In genomic region chr21:46606427-46606813, GRCh38 we compare ENCODE assay signal across 15 cellular contexts. TPM values are rescaled to one million over a fixed set of nuclear protein-coding genes. Genes with fewer than 3 reads are reported as not detected.
A peak's percentile ranks its signal among the peaks of the same experiment; 100 is the strongest.
DNase-seq lines count a peak whose midpoint lies in the region; ATAC-seq, FAIRE-seq and TF ChIP-seq lines count a peak whose summit lies in the region.
"Had no signal": no experiment of that assay in that cellular context is flagged by ENCODE, and none has a peak within 500 bp of the region (broad histone marks: within the 10 kb centered on the region; RNA-seq: fewer than 3 reads in every experiment).

No MANE protein-coding gene starts in this region.

- no peaks in the 10 kb centered on the region for H3K27me3 ChIP-seq in gastroesophageal sphincter
- H3K27me3 ChIP-seq in thymus (ENCODE audit: control insufficient read depth, insufficient read depth): no peaks in the 10 kb centered on the region
- H3K27me3 ChIP-seq in neural progenitor cell: no peaks in the 10 kb centered on the region
- H3K27me3 ChIP-seq: ovary had no signal

- no peak for TF ChIP-seq CTCF in gastroesophageal sphincter (IDR thresholded peaks at IDR 0.05)
- no peak for TF ChIP-seq CTCF in neural progenitor cell (IDR thresholded peaks at IDR 0.05)

- no peaks in the 10 kb centered on the region for H3K79me2 ChIP-seq in neural progenitor cell (ENCODE audit: low read depth)

- no peak overlapping the region for H3K9ac ChIP-seq in neural progenitor cell

- H3K4me2 ChIP-seq in neural progenitor cell: no peak overlapping the region

- TF ChIP-seq EP300 in gastroesophageal sphincter (IDR thresholded peaks at IDR 0.05): no peak

- H3K36me3 Mint-ChIP-seq in activated naive CD8-positive, alpha-beta T cell: peaks cover 4% of the 10 kb centered on the region
- no peaks in the 10 kb centered on the region for H3K36me3 Mint-ChIP-seq in activated naive CD8-positive, alpha-beta T cell treated with anti-CD3 and anti-CD28 coated beads, Interleukin-2, amount 50 U/mL, for 24 hours (ENCODE audit: low read depth)
- H3K36me3 Mint-ChIP-seq in neural progenitor cell: peaks cover 3% of the 10 kb centered on the region
- H3K36me3 Mint-ChIP-seq: WTC11 had no signal

- ATAC-seq in activated naive CD8-positive, alpha-beta T cell treated with anti-CD3 and anti-CD28 coated beads, Interleukin-2, amount 50 U/mL, for 24 hours: no peak
- no peak for ATAC-seq in gastroesophageal sphincter
- ATAC-seq: WTC11 had no signal

- H3K4me3 ChIP-seq in gastroesophageal sphincter (no peak overlapping the region), thymus (ENCODE audit: low read length) (no peak overlapping the region), neural progenitor cell (no peak overlapping the region)
- H3K4me3 ChIP-seq: ovary had no signal

- H3F3A ChIP-seq in neural progenitor cell (ENCODE audit: low read depth): peaks cover 10% of the 10 kb centered on the region

- no peaks in the 10 kb centered on the region for H4K20me1 ChIP-seq in neural progenitor cell (ENCODE audit: low read depth)

- no peak for FAIRE-seq in GM12892 (lab: Jason Lieb, UNC)

- H3K4me1 ChIP-seq in gastroesophageal sphincter: peaks cover 0 to 14% (median 0%) of the 10 kb centered on the region in 3 donors
- H3K4me1 ChIP-seq in thymus (ENCODE audit: control insufficient read depth, insufficient read depth, low read length): peaks cover 16% of the 10 kb centered on the region
- H3K4me1 ChIP-seq in neural progenitor cell: peaks cover 22% of the 10 kb centered on the region

- no peaks in the 10 kb centered on the region for H3K36me3 ChIP-seq in KOPT-K1 (ENCODE audit: insufficient read depth, low read length)
- H3K36me3 ChIP-seq in gastroesophageal sphincter: no peaks in the 10 kb centered on the region
- H3K36me3 ChIP-seq in thymus (ENCODE audit: control insufficient read depth, insufficient read depth): no peaks in the 10 kb centered on the region
- H3K36me3 ChIP-seq in neural progenitor cell: no peaks in the 10 kb centered on the region
- H3K36me3 ChIP-seq: ovary had no signal

- H3K9me3 Mint-ChIP-seq in activated naive CD8-positive, alpha-beta T cell (ENCODE audit: low read depth): no peaks in the 10 kb centered on the region
- H3K9me3 Mint-ChIP-seq in activated naive CD8-positive, alpha-beta T cell treated with anti-CD3 and anti-CD28 coated beads, Interleukin-2, amount 50 U/mL, for 24 hours: no peaks in the 10 kb centered on the region
- peaks cover 26% of the 10 kb centered on the region for H3K9me3 Mint-ChIP-seq in neural progenitor cell
- H3K9me3 Mint-ChIP-seq: activated T-helper 2 cell treated with anti-CD3 and anti-CD28 coated beads, Interferon-gamma antibody, Interleukin-2, Interleukin-4, amounts not matched to agents 10 μg/mL and 5 μg/mL and 100 μg/mL, durations not matched to agents 14 hours and 24 hours and 36 hours had no signal

- TF ChIP-seq POLR2A in gastroesophageal sphincter (IDR thresholded peaks at IDR 0.05) (no peak), GM12892 (IDR thresholded peaks at IDR 0.05; ENCODE audit: low read depth, low read length) (no peak)

- no peaks in the 10 kb centered on the region for H3K27me3 Mint-ChIP-seq in activated naive CD8-positive, alpha-beta T cell
- no peaks in the 10 kb centered on the region for H3K27me3 Mint-ChIP-seq in activated naive CD8-positive, alpha-beta T cell treated with anti-CD3 and anti-CD28 coated beads, Interleukin-2, amount 50 U/mL, for 24 hours
- H3K27me3 Mint-ChIP-seq in neural progenitor cell (ENCODE audit: insufficient read depth, low read depth): peaks cover 7% of the 10 kb centered on the region

- H3K9me3 ChIP-seq in KOPT-K1 (ENCODE audit: insufficient read depth, low read length, poor library complexity, severe bottlenecking) (no peaks in the 10 kb centered on the region), gastroesophageal sphincter (peaks cover 0 to 12% (median 0%) of the 10 kb centered on the region in 3 donors), thymus (ENCODE audit: control insufficient read depth) (peaks cover 2% of the 10 kb centered on the region), neural progenitor cell (ENCODE audit: low read depth) (no peaks in the 10 kb centered on the region)

- peaks cover 73% of the 10 kb centered on the region for H3K4me1 Mint-ChIP-seq in activated naive CD8-positive, alpha-beta T cell (ENCODE audit: low read depth)
- H3K4me1 Mint-ChIP-seq in activated naive CD8-positive, alpha-beta T cell treated with anti-CD3 and anti-CD28 coated beads, Interleukin-2, amount 50 U/mL, for 24 hours: peaks cover 32% of the 10 kb centered on the region
- H3K4me1 Mint-ChIP-seq in neural progenitor cell: peaks cover 48% of the 10 kb centered on the region

- peak overlapping the region; percentile 87 for H3K27ac Mint-ChIP-seq in activated naive CD8-positive, alpha-beta T cell
- no peak overlapping the region for H3K27ac Mint-ChIP-seq in activated naive CD8-positive, alpha-beta T cell treated with anti-CD3 and anti-CD28 coated beads, Interleukin-2, amount 50 U/mL, for 24 hours
- H3K27ac Mint-ChIP-seq in neural progenitor cell: no peak overlapping the region
- H3K27ac Mint-ChIP-seq: activated T-helper 2 cell treated with anti-CD3 and anti-CD28 coated beads, Interferon-gamma antibody, Interleukin-2, Interleukin-4, amounts not matched to agents 10 μg/mL and 5 μg/mL and 100 μg/mL, durations not matched to agents 14 hours and 24 hours and 36 hours; memory B cell; WTC11 had no signal

- 45 to 79% methylated on average over 2 of the region's 7 CpGs for WGBS in gastroesophageal sphincter (ENCODE audit: low coverage in 1 of 2), 2 donors
- WGBS in thymus: 42% methylated on average over 7 of the region's 7 CpGs

- no peak for DNase-seq in activated naive CD8-positive, alpha-beta T cell treated with anti-CD3 and anti-CD28 coated beads, Interleukin-2, amount 50 U/mL, for 24 hours
- DNase-seq in GM12892 (ENCODE audit: insufficient read length): no peak
- no peak for DNase-seq in activated gamma-delta T cell treated with Interleukin-2 at 50 U/mL for 16 hours
- no peak for DNase-seq in neural progenitor cell (ENCODE audit: low spot score)
- DNase-seq: DMS53, erythroblast, NCI-H2081 treated with DMSO at 0.1 percent for 48 hours, ovary had no signal

- H2AFZ ChIP-seq in neural progenitor cell (replicated peaks): no peak overlapping the region

- peak overlapping the region; percentile 57 for H3K27ac ChIP-seq in KOPT-K1 (ENCODE audit: low read depth, low read length, poor library complexity, severe bottlenecking)
- peak overlapping the region in 3 of 4 donors; percentile 50 to 57 (median 52) for H3K27ac ChIP-seq in gastroesophageal sphincter
- peak overlapping the region; percentile 58 for H3K27ac ChIP-seq in thymus (ENCODE audit: low read depth)
- no peak overlapping the region for H3K27ac ChIP-seq in neural progenitor cell
- H3K27ac ChIP-seq: ovary had no signal

- peak overlapping the region; percentile 73 for H3K4me3 Mint-ChIP-seq in activated naive CD8-positive, alpha-beta T cell
- no peak overlapping the region for H3K4me3 Mint-ChIP-seq in activated naive CD8-positive, alpha-beta T cell treated with anti-CD3 and anti-CD28 coated beads, Interleukin-2, amount 50 U/mL, for 24 hours
- H3K4me3 Mint-ChIP-seq in neural progenitor cell: no peak overlapping the region
- H3K4me3 Mint-ChIP-seq: memory B cell, WTC11 had no signal

RNA-seq across cellular contexts. Expression of gene S100B, which starts 1.5 kb away (rescaled TPM):
- total RNA-seq in gastroesophageal sphincter (10 to 100 TPM; 22.6 to 31.6 (median 27.7) TPM), neural progenitor cell (ENCODE audit: low replicate concordance) (0.60 and 1.0 TPM in 2 replicates)
- polyA plus RNA-seq in thymus: 46.3 TPM
- not detected for polyA plus RNA-seq in GM12892 (2012; ENCODE audit: missing spikeins)
- total RNA-seq: activated T-helper 2 cell treated with anti-CD3 and anti-CD28 coated beads, Interferon-gamma antibody, Interleukin-2, Interleukin-4, amounts not matched to agents 10 μg/mL and 5 μg/mL and 100 μg/mL, durations not matched to agents 14 hours and 24 hours and 36 hours had no signal

RNA-seq across cellular contexts. Expression of gene PRMT2, which starts 29.1 kb away (rescaled TPM):
- total RNA-seq in gastroesophageal sphincter: 100 to 1,000 TPM; 128 to 176 (median 174) TPM
- 98.8 TPM for polyA plus RNA-seq in thymus
- 36.5 TPM for polyA plus RNA-seq in GM12892 (2012; ENCODE audit: missing spikeins)
- total RNA-seq in neural progenitor cell (ENCODE audit: low replicate concordance): 75.4 and 93.9 TPM in 2 replicates

Comparison
In these comparisons a context has a peak if more than half of its experiments do, and no peak if none do; other contexts are left out.
1. RNA of gene S100B, which starts 1.5 kb away (total RNA-seq): 22.6 to 31.6 TPM in gastroesophageal sphincter; 0.60 to 1.0 TPM in neural progenitor cell; every median in the first group is over 10 times any median in the second.